ENCODE assay signal across 1 cellular context in genomic region chr14:55098561-55098898, GRCh38.
TF ChIP-seq lines count a peak whose summit lies in the region.

No MANE protein-coding gene starts in this region.

TF ChIP-seq in K562, 482 proteins besides CTCF, POLR2A, EP300 and RAD21 (continued from another document):
- 0 out of 2 replicates have a peak, but pooled peaks have one; percentile 3 for TF ChIP-seq MGA (IDR thresholded peaks at IDR 0.05)
- TF ChIP-seq SRSF1 (IDR thresholded peaks at IDR 0.05; ENCODE audit: low read depth, low read length): no peak
- TF ChIP-seq SMAD2 (IDR thresholded peaks at IDR 0.05; ENCODE audit: low read depth, low read length): no peak
- TF ChIP-seq HDGF (IDR thresholded peaks at IDR 0.05): no peak
- TF ChIP-seq ZEB2 (IDR thresholded peaks at IDR 0.05): no peak
- TF ChIP-seq ZBTB34 (CRISPR knock-in tag; IDR thresholded peaks at IDR 0.05): no peak
